ENCODE assay signal across 8 cellular contexts in the genomic region with DNA sequence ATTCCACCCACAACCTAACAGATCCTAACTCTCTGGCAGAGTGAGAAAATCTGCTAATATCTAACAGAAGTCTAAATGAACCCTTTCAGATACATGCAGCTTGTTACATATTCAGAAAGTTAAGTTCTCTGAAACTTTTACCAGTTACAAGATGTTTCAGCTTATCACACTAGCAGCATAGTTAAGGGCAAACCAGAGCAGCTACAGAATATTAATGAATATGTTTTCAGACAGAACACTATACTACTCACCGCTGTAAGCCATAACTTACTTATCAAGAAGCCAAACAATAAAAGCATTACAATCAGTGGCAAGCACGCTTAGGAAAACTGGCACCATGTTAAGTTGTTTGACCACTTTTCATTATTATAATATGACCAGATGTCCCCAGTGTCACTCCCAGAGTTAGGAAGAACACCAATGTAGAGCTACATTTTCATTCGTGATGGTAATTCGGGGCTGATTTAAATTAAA. TPM values are rescaled to one million over a fixed set of nuclear protein-coding genes. Genes with fewer than 3 reads are reported as not detected.
A peak's percentile ranks its signal among the peaks of the same experiment; 100 is the strongest.
DNase-seq lines count a peak whose midpoint lies in the region; ATAC-seq and TF ChIP-seq lines count a peak whose summit lies in the region.

No MANE protein-coding gene starts in this region.

- peak overlapping the region; percentile 76 for H3K9ac ChIP-seq in endocrine pancreas (ENCODE audit: control insufficient read depth, insufficient read depth, low read length)
- no peak overlapping the region for H3K9ac ChIP-seq in neural cell (ENCODE audit: low read length)

- no peaks in the 10 kb centered on the region for H4K20me1 ChIP-seq in neural cell (ENCODE audit: insufficient read depth)

- H2AFZ ChIP-seq in neural cell (ENCODE audit: low read depth, low read length), result no peak overlapping the region

- H3K36me3 Mint-ChIP-seq in CD4-positive, alpha-beta T cell (ENCODE audit: low read depth), result peaks cover 25% of the 10 kb centered on the region

- no peak for DNase-seq in CD4-positive, alpha-beta T cell
- DNase-seq in MG63, result no peak
- DNase-seq in HuH-7.5 (ENCODE audit: low spot score), result no peak
- DNase-seq in caudate nucleus (lab: John Stamatoyannopoulos, UW), result no peak
- no peak for DNase-seq in NCI-H446 (lab: John Stamatoyannopoulos, UW)
- DNase-seq in activated CD8-positive, alpha-beta memory T cell treated with anti-CD3 and anti-CD28 coated beads, Interleukin-2, amount 50 U/mL, for 48 hours, result no peak

- CTCF ChIA-PET in CD4-positive, alpha-beta T cell (lab: Charles Lee), result interaction anchor here (1.0 to 1.5 kb wide), 5 partner anchors 17 to 609 kb away, joined by 3 to 5 read pairs (median 4); no protein-coding TSS in a partner anchor

- TF ChIP-seq CTCF in CD4-positive, alpha-beta T cell (IDR thresholded peaks at IDR 0.05), result no peak
- TF ChIP-seq CTCF in neural cell (IDR thresholded peaks at IDR 0.05; ENCODE audit: poor library complexity, severe bottlenecking), result no peak

- POLR2A ChIA-PET in CD4-positive, alpha-beta T cell (lab: Charles Lee), result interaction anchor here (0.6 to 2.0 kb wide), 5 partner anchors 22 to 609 kb away, joined by 3 to 6 read pairs (median 4); no protein-coding TSS in a partner anchor

- H3K9me2 ChIP-seq in neural cell (ENCODE audit: insufficient read depth, low read length), result no peaks in the 10 kb centered on the region

- H3K27me3 ChIP-seq in CD4-positive, alpha-beta T cell (ENCODE audit: control insufficient read depth, insufficient read depth, low read length), result no peaks in the 10 kb centered on the region
- no peaks in the 10 kb centered on the region for H3K27me3 ChIP-seq in MG63
- no peaks in the 10 kb centered on the region for H3K27me3 ChIP-seq in endocrine pancreas (ENCODE audit: control insufficient read depth, insufficient read depth, low read length)
- H3K27me3 ChIP-seq in neural cell (ENCODE audit: insufficient read depth, low read depth, low read length), result no peaks in the 10 kb centered on the region

- H3K79me2 ChIP-seq in neural cell (replicated peaks; ENCODE audit: insufficient read depth, low read length), result peaks cover 84% of the 10 kb centered on the region

- H3K4me1 Mint-ChIP-seq in CD4-positive, alpha-beta T cell (ENCODE audit: low read depth), result peaks cover 82% of the 10 kb centered on the region

- peak overlapping the region; percentile 90 for H3K4me3 ChIP-seq in MG63
- peak overlapping the region; percentile 98 for H3K4me3 ChIP-seq in endocrine pancreas (ENCODE audit: control insufficient read depth, insufficient read depth, low read length)
- H3K4me3 ChIP-seq in neural cell (ENCODE audit: low read length), result peak overlapping the region; percentile 99

- peak overlapping the region; percentile 87 for H3K4me2 ChIP-seq in neural cell (ENCODE audit: low read length)

- no peak for TF ChIP-seq EP300 in neural cell (conservative IDR thresholded peaks at IDR 0.05; ENCODE audit: poor library complexity, severe bottlenecking)

- no peaks in the 10 kb centered on the region for H3K27me3 Mint-ChIP-seq in CD4-positive, alpha-beta T cell

- no peaks in the 10 kb centered on the region for H3K9me3 ChIP-seq in CD4-positive, alpha-beta T cell (ENCODE audit: control insufficient read depth, low read length)
- H3K9me3 ChIP-seq in MG63 (no peaks in the 10 kb centered on the region), endocrine pancreas (ENCODE audit: control insufficient read depth, low read length) (no peaks in the 10 kb centered on the region), neural cell (ENCODE audit: low read length) (no peaks in the 10 kb centered on the region)

- peaks cover 15% of the 10 kb centered on the region for H3K4me1 ChIP-seq in endocrine pancreas (ENCODE audit: control insufficient read depth, insufficient read depth, low read length)

- TF ChIP-seq RAD21 in neural cell (conservative IDR thresholded peaks at IDR 0.05), result no peak

- H3K9me3 Mint-ChIP-seq in CD4-positive, alpha-beta T cell, result no peaks in the 10 kb centered on the region

- H3F3A ChIP-seq in neural cell (ENCODE audit: insufficient read depth, low read length, poor library complexity, severe bottlenecking), result no peaks in the 10 kb centered on the region

- H3K36me3 ChIP-seq in MG63 (peaks cover 32% of the 10 kb centered on the region), endocrine pancreas (ENCODE audit: control insufficient read depth, insufficient read depth, low read length) (no peaks in the 10 kb centered on the region), neural cell (ENCODE audit: insufficient read depth, low read length) (no peaks in the 10 kb centered on the region)

- H3K27ac ChIP-seq in CD4-positive, alpha-beta T cell (ENCODE audit: low read depth, low read length), result no peak overlapping the region
- H3K27ac ChIP-seq in neural cell (ENCODE audit: low read length), result no peak overlapping the region
- H3K27ac ChIP-seq in caudate nucleus (ENCODE audit: low read depth, low read length), result no peak overlapping the region

- H3K27ac Mint-ChIP-seq in CD4-positive, alpha-beta T cell, result peak overlapping the region; percentile 82

- peak overlapping the region; percentile 90 for H3K4me3 Mint-ChIP-seq in CD4-positive, alpha-beta T cell

- ATAC-seq in CD4-positive, alpha-beta T cell (ENCODE audit: poor library complexity), result no peak

- intact Hi-C loops in CD4-positive, alpha-beta T cell (cut with DNase I, micrococcal nuclease), result loop anchor here (2.0 to 10.0 kb wide), 4 partner anchors 17 to 571 kb away; no protein-coding TSS in a partner anchor

TF ChIP-seq in neural cell, 6 proteins besides CTCF, POLR2A, EP300 and RAD21:
- TF ChIP-seq SMC3 (conservative IDR thresholded peaks at IDR 0.05; ENCODE audit: poor library complexity), result no peak
- TF ChIP-seq MXI1 (conservative IDR thresholded peaks at IDR 0.05; ENCODE audit: poor library complexity, severe bottlenecking), result no peak
- no peak for TF ChIP-seq POLR2AphosphoS5 (IDR thresholded peaks at IDR 0.05)
- TF ChIP-seq REST (IDR thresholded peaks at IDR 0.05; ENCODE audit: borderline replicate concordance), result no peak
- TF ChIP-seq EZH2 (IDR thresholded peaks at IDR 0.05; ENCODE audit: borderline replicate concordance, insufficient read depth, low read length, poor library complexity, severe bottlenecking), result no peak
- no peak for TF ChIP-seq TAF1 (IDR thresholded peaks at IDR 0.05; ENCODE audit: low read depth)

RNA-seq across cellular contexts. Expression of gene ITGB1, which starts 2.7 kb away (rescaled TPM):
- total RNA-seq in CD4-positive, alpha-beta T cell, result 10 to 100 TPM; 82.4 to 82.9 TPM
- total RNA-seq in MG63 (2014; rRNA removed; shearing (Covaris generic); ENCODE audit: low replicate concordance), result 715 and 2,345 TPM in 2 replicates
- polyA plus RNA-seq in neural cell, result 59.2 and 62.4 TPM in 2 replicates
- 140 and 141 TPM in 2 replicates for polyA minus RNA-seq in neural cell
